Comparison of ENCODE assay signal across 10 cellular contexts in genomic region chr7:102472126-102473041, GRCh38. TPM values are rescaled to one million over a fixed set of nuclear protein-coding genes. Genes with fewer than 3 reads are reported as not detected.
DNase-seq lines count a peak whose midpoint lies in the region; ATAC-seq and TF ChIP-seq lines count a peak whose summit lies in the region.
"Had no signal": no experiment of that assay in that cellular context is flagged by ENCODE, and none has a peak within 500 bp of the region (broad histone marks: within the 10 kb centered on the region; RNA-seq: fewer than 3 reads in every experiment).

No MANE protein-coding gene starts in this region.

- H3K4me3 Mint-ChIP-seq in type B pancreatic cell, result no peak overlapping the region

- no peaks in the 10 kb centered on the region for H3K27me3 Mint-ChIP-seq in type B pancreatic cell

- H3K9me3 Mint-ChIP-seq in type B pancreatic cell, result no peaks in the 10 kb centered on the region

- peak; percentile 57 for DNase-seq in cardiac septum (ENCODE audit: low spot score)
- no peak for DNase-seq in left ventricle myocardium inferior
- peak in 4 of 7 donors; percentile 7 to 51 (median 20) for DNase-seq in adrenal gland
- peak in 2 of 3 donors; percentile 26 to 48 for DNase-seq in mucosa of descending colon
- peak; percentile 65 for DNase-seq in type B pancreatic cell (ENCODE audit: extremely low spot score, unreplicated experiment)
- DNase-seq in cortex of kidney (lab: John Stamatoyannopoulos, UW), result no peak
- no peak for DNase-seq in NCI-H1092 treated with DMSO at 0.1 percent for 48 hours (lab: John Stamatoyannopoulos, UW)
- DNase-seq: activated CD8-positive, alpha-beta memory T cell treated with anti-CD3 and anti-CD28 coated beads for 24 hours; foreskin melanocyte had no signal

- H3K4me1 Mint-ChIP-seq in type B pancreatic cell (ENCODE audit: unreplicated experiment), result no peaks in the 10 kb centered on the region

- intact Hi-C loops in cardiac septum (cut with DNase I), result no loop called here
- intact Hi-C loops in left ventricle myocardium inferior (cut with micrococcal nuclease), result no loop called here
- intact Hi-C loops in adrenal gland (cut with DNase I), result no loop called here
- intact Hi-C loops in mucosa of descending colon (cut with DNase I, micrococcal nuclease), result no loop called here

- H3K27me3 ChIP-seq in left ventricle myocardium inferior (ENCODE audit: low read depth), result no peaks in the 10 kb centered on the region
- H3K27me3 ChIP-seq in adrenal gland, result no peaks in the 10 kb centered on the region

- no peak overlapping the region for H3K27ac ChIP-seq in left ventricle myocardium inferior (replicated peaks)
- H3K27ac ChIP-seq in adrenal gland, result no peak overlapping the region

- H3K36me3 Mint-ChIP-seq in type B pancreatic cell, result no peaks in the 10 kb centered on the region

- WGBS in adrenal gland, 4 donors, result 75 to 91% (median 80%) methylated on average over 7 to 31 of the region's 31 CpGs

- H3K9me3 ChIP-seq in left ventricle myocardium inferior (replicated peaks) (no peaks in the 10 kb centered on the region), adrenal gland (replicated peaks in 1 of 3) (no peaks in the 10 kb centered on the region), mucosa of descending colon (no peaks in the 10 kb centered on the region)

- no peaks in the 10 kb centered on the region for H3K4me1 ChIP-seq in left ventricle myocardium inferior
- H3K4me1 ChIP-seq in adrenal gland (replicated peaks in 1 of 2), result peaks cover 8 to 18% of the 10 kb centered on the region in 2 donors
- peaks cover 11% of the 10 kb centered on the region for H3K4me1 ChIP-seq in mucosa of descending colon (ENCODE audit: low read depth)

- peaks cover 27% of the 10 kb centered on the region for H3K36me3 ChIP-seq in left ventricle myocardium inferior
- peaks cover 0 to 22% of the 10 kb centered on the region in 2 donors for H3K36me3 ChIP-seq in adrenal gland (replicated peaks in 1 of 2)
- H3K36me3 ChIP-seq in mucosa of descending colon (ENCODE audit: low read depth), result no peaks in the 10 kb centered on the region

- TF ChIP-seq POLR2A in adrenal gland (IDR thresholded peaks at IDR 0.05), result no peak

- H3K4me3 ChIP-seq in left ventricle myocardium inferior (no peak overlapping the region), adrenal gland (no peak overlapping the region), mucosa of descending colon (no peak overlapping the region)

- no peak overlapping the region for H3K27ac Mint-ChIP-seq in type B pancreatic cell

- TF ChIP-seq CTCF in left ventricle myocardium inferior (IDR thresholded peaks at IDR 0.05; ENCODE audit: borderline replicate concordance) (no peak), adrenal gland (IDR thresholded peaks at IDR 0.05) (no peak), mucosa of descending colon (IDR thresholded peaks at IDR 0.05) (no peak), type B pancreatic cell (conservative IDR thresholded peaks at IDR 0.05) (no peak)

- ATAC-seq in mucosa of descending colon, result no peak
- no peak for ATAC-seq in GM19467 (IDR thresholded peaks at IDR 0.05; ENCODE audit: unreplicated experiment)

RNA-seq across cellular contexts. Expression of gene POLR2J, which starts 6.3 kb away (rescaled TPM):
- total RNA-seq in cardiac septum, result 58.7 TPM
- total RNA-seq in left ventricle myocardium inferior, result 55.8 TPM
- 10 to 100 TPM; 15.0 to 63.5 (median 52.5) TPM for total RNA-seq in adrenal gland
- 100 to 1,000 TPM in 2 of 3 donors, 10 to 100 TPM in 1; 75.8 to 295 (median 172) TPM for polyA plus RNA-seq in adrenal gland
- 10 to 100 TPM; 44.0 to 59.3 (median 45.6) TPM for total RNA-seq in mucosa of descending colon
- total RNA-seq in type B pancreatic cell (ENCODE audit: low replicate concordance), result 45.2 and 48.1 TPM in 2 replicates

RNA-seq across cellular contexts. Expression of gene LRWD1, which starts 7.6 kb away (rescaled TPM):
- total RNA-seq in cardiac septum (9.9 TPM), left ventricle myocardium inferior (11.2 TPM), adrenal gland (10 to 100 TPM; 13.0 to 48.9 (median 25.1) TPM), mucosa of descending colon (10 to 100 TPM; 12.7 to 17.6 (median 13.3) TPM), type B pancreatic cell (ENCODE audit: low replicate concordance) (16.5 and 23.5 TPM in 2 replicates)
- polyA plus RNA-seq in adrenal gland, result 10 to 100 TPM in 2 of 3 donors, 1 to 10 TPM in 1; 7.3 to 24.5 (median 22.9) TPM

RNA-seq across cellular contexts. Expression of gene ALKBH4, which starts 7.7 kb away (rescaled TPM):
- 6.5 TPM for total RNA-seq in cardiac septum
- 6.0 TPM for total RNA-seq in left ventricle myocardium inferior
- 10 to 100 TPM; 12.1 to 37.4 (median 12.8) TPM for total RNA-seq in adrenal gland
- polyA plus RNA-seq in adrenal gland, result 1 to 10 TPM; 6.0 to 9.2 (median 9.1) TPM
- 10 to 100 TPM in 1 of 3 donors, 1 to 10 TPM in 2; 8.4 to 11.1 (median 10.0) TPM for total RNA-seq in mucosa of descending colon
- 11.2 and 13.3 TPM in 2 replicates for total RNA-seq in type B pancreatic cell (ENCODE audit: low replicate concordance)

RNA-seq across cellular contexts. Expression of gene ORAI2, which starts 39.0 kb away (rescaled TPM):
- 6.8 TPM for total RNA-seq in cardiac septum
- total RNA-seq in left ventricle myocardium inferior, result 2.6 TPM
- total RNA-seq in adrenal gland, result 100 to 1,000 TPM in 1 of 8 donors, 10 to 100 TPM in 7; 25.7 to 110 (median 43.1) TPM
- polyA plus RNA-seq in adrenal gland, result 10 to 100 TPM in 1 of 3 donors, 1 to 10 TPM in 2; 7.0 to 12.7 (median 7.0) TPM
- 1 to 10 TPM; 2.8 to 9.8 (median 7.5) TPM for total RNA-seq in mucosa of descending colon
- total RNA-seq in type B pancreatic cell (ENCODE audit: low replicate concordance), result 23.1 and 34.9 TPM in 2 replicates

RNA-seq across cellular contexts. Expression of gene RASA4B, which starts 45.2 kb away (rescaled TPM):
- total RNA-seq in cardiac septum, result 6.3 TPM
- 5.7 TPM for total RNA-seq in left ventricle myocardium inferior
- total RNA-seq in adrenal gland, result 10 to 100 TPM; 12.1 to 40.5 (median 24.6) TPM
- 100 to 1,000 TPM in 1 of 3 donors, 10 to 100 TPM in 1, 1 to 10 TPM in 1; 1.9 to 150 (median 66.8) TPM for polyA plus RNA-seq in adrenal gland
- 10 to 100 TPM in 2 of 3 donors, 1 to 10 TPM in 1; 8.0 to 30.8 (median 12.2) TPM for total RNA-seq in mucosa of descending colon
- 5.5 and 7.1 TPM in 2 replicates for total RNA-seq in type B pancreatic cell (ENCODE audit: low replicate concordance)

Comparison
In these comparisons a context has a peak if more than half of its experiments do, and no peak if none do; other contexts are left out.
1. DNase-seq: peak in cardiac septum (single experiment), adrenal gland (4 of 7), mucosa of descending colon (2 of 3) and type B pancreatic cell (single experiment); none in left ventricle myocardium inferior (single experiment), cortex of kidney (single experiment) and NCI-H1092 treated with DMSO at 0.1 percent for 48 hours (single experiment).